1 cellular context compared by ENCODE assay signal in the genomic region with DNA sequence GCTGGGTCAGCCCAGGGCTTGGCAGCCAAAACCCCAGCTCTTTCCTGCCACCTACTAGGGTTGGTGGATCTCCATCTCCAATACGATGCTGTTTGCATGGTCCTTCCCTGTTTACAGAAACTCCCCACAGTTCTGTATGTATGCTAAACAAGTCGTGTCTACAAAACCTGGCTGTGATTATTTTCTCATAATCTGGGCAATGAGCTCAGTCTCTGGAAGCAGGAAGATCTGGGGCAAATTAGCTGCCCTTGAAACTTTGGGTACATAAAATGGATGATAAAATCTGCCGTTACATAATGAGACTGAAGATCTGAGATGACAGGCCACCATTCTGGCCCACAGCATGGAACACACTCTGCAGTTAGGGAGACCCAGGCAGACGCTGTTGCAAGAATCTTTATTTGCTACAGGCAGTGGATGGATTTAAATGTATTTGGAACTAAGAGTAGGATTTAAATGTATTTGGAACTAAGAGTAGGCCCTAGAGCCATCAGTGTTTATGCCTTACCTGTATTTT.
TF ChIP-seq lines count a peak whose summit lies in the region.

No MANE protein-coding gene starts in this region.

TF ChIP-seq in H1, 55 proteins besides CTCF, POLR2A, EP300 and RAD21 (continued from another document):
- TF ChIP-seq BRCA1 (IDR thresholded peaks at IDR 0.05; ENCODE audit: low read depth, low read length) (no peak), SP1 (IDR thresholded peaks at IDR 0.05; ENCODE audit: low read depth, low read length) (no peak), GTF2F1 (IDR thresholded peaks at IDR 0.05; ENCODE audit: borderline replicate concordance, low read depth, low read length) (no peak), SIRT6 (IDR thresholded peaks at IDR 0.05; ENCODE audit: low read length) (no peak), EZH2 (IDR thresholded peaks at IDR 0.05; ENCODE audit: low read depth, low read length, severe bottlenecking) (no peak), SIX5 (IDR thresholded peaks at IDR 0.05; ENCODE audit: low read depth, low read length) (no peak), TAF7 (optimal IDR thresholded peaks at IDR 0.05; ENCODE audit: borderline replicate concordance, low read depth, low read length) (no peak), SRF (IDR thresholded peaks at IDR 0.05; ENCODE audit: low read depth, low read length) (no peak), CEBPB (IDR thresholded peaks at IDR 0.05; ENCODE audit: low read depth, low read length) (no peak), KDM1A (IDR thresholded peaks at IDR 0.05; ENCODE audit: borderline replicate concordance, low read length) (no peak), SP4 (IDR thresholded peaks at IDR 0.05; ENCODE audit: low read length) (no peak), SIN3A (conservative IDR thresholded peaks at IDR 0.05 in 1 of 2, IDR thresholded peaks at IDR 0.05 in 1 of 2; ENCODE audit: low read depth in 1 of 2, low read length in 2 of 2) (no peak), ASH2L (IDR thresholded peaks at IDR 0.05; ENCODE audit: low read length) (no peak)
- TF ChIP-seq, protein P1, sequence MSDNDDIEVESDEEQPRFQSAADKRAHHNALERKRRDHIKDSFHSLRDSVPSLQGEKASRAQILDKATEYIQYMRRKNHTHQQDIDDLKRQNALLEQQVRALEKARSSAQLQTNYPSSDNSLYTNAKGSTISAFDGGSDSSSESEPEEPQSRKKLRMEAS (IDR thresholded peaks at IDR 0.05) = no peak
- TF ChIP-seq, protein P2, sequence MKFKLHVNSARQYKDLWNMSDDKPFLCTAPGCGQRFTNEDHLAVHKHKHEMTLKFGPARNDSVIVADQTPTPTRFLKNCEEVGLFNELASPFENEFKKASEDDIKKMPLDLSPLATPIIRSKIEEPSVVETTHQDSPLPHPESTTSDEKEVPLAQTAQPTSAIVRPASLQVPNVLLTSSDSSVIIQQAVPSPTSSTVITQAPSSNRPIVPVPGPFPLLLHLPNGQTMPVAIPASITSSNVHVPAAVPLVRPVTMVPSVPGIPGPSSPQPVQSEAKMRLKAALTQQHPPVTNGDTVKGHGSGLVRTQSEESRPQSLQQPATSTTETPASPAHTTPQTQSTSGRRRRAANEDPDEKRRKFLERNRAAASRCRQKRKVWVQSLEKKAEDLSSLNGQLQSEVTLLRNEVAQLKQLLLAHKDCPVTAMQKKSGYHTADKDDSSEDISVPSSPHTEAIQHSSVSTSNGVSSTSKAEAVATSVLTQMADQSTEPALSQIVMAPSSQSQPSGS (IDR thresholded peaks at IDR 0.05; ENCODE audit: low read length) = no peak
